In genomic region chr2:54955674-54956391, GRCh38 we compare ENCODE assay signal across 13 cellular contexts.
A peak's percentile ranks its signal among the peaks of the same experiment; 100 is the strongest.
DNase-seq lines count a peak whose midpoint lies in the region; ATAC-seq, FAIRE-seq and TF ChIP-seq lines count a peak whose summit lies in the region.
"Had no signal": no experiment of that assay in that cellular context is flagged by ENCODE, and none has a peak within 500 bp of the region (broad histone marks: within the 10 kb centered on the region; RNA-seq: fewer than 3 reads in every experiment).

No MANE protein-coding gene starts in this region.

- H3K9me3 ChIP-seq in HEK293 (ENCODE audit: control insufficient read depth, insufficient read depth, low read depth, low read length) (no peaks in the 10 kb centered on the region), lower lobe of right lung (no peaks in the 10 kb centered on the region)
- H3K9me3 ChIP-seq: stomach had no signal

- peak; percentile 47 to 60 for ATAC-seq in lower lobe of right lung
- ATAC-seq in GM21737 (IDR thresholded peaks at IDR 0.05; ENCODE audit: unreplicated experiment): no peak

- H3K36me3 ChIP-seq in HEK293 (ENCODE audit: control insufficient read depth in 2 of 2, insufficient read depth in 1 of 2, low read length in 2 of 2) (no peaks in the 10 kb centered on the region), lower lobe of right lung (no peaks in the 10 kb centered on the region)
- H3K36me3 ChIP-seq: stomach had no signal

- POLR2A ChIA-PET in HEK293 (lab: Yijun Ruan, JAX): interaction anchor here (1.0 kb wide), 1 partner anchor 564 kb away, joined by 3 read pairs; the partner anchor contains the start of gene CFAP36

- DNase-seq in COR-L47 (lab: John Stamatoyannopoulos, UW) (peak; percentile 21), amniotic epithelial cell (ENCODE audit: low read depth) (peak; percentile 16), lower lobe of right lung (no peak), D721Med (ENCODE audit: insufficient read length, low spot score) (no peak)
- no peak for DNase-seq in stimulated activated CD4-positive, alpha-beta T cell treated with anti-CD3 and anti-CD28 coated beads, Interleukin-4, amount 100 ng/mL, for 4 hours
- no peak for DNase-seq in activated naive CD4-positive, alpha-beta T cell (lab: John Stamatoyannopoulos, UW)
- DNase-seq: HFFc6, hippocampal formation, NCI-H1417 treated with DMSO at 0.1 percent for 48 hours, stomach had no signal

- intact Hi-C loops in lower lobe of right lung (cut with DNase I): no loop called here

- CTCF ChIA-PET in HEK293 (lab: Yijun Ruan, JAX): no interaction called here

- FAIRE-seq in D721Med (lab: Jason Lieb, UNC): no peak

- TF ChIP-seq CTCF in HEK293 (tag by site-specific recombination; IDR thresholded peaks at IDR 0.05): no peak
- no peak for TF ChIP-seq CTCF in lower lobe of right lung (IDR thresholded peaks at IDR 0.05)
- TF ChIP-seq CTCF in D721Med (IDR thresholded peaks at IDR 0.05; ENCODE audit: insufficient read depth, missing control alignments): no peak

- H3K4me3 ChIP-seq in HEK293 (ENCODE audit: low read depth, low read length) (no peak overlapping the region), lower lobe of right lung (no peak overlapping the region)
- H3K4me3 ChIP-seq: lung, stomach had no signal

- H3K4me1 ChIP-seq in HEK293 (ENCODE audit: control insufficient read depth, insufficient read depth, low read length) (no peaks in the 10 kb centered on the region), lower lobe of right lung (peaks cover 10% of the 10 kb centered on the region)

- no peaks in the 10 kb centered on the region for H3K27me3 ChIP-seq in lower lobe of right lung (ENCODE audit: low read depth)
- H3K27me3 ChIP-seq: stomach had no signal

- H3K27ac ChIP-seq in HEK293 (ENCODE audit: extremely low read depth, low read depth, low read length) (no peak overlapping the region), lower lobe of right lung (peak overlapping the region; percentile 60)

TF ChIP-seq in HEK293, 187 proteins besides CTCF, POLR2A, EP300 and RAD21:
- TF ChIP-seq SCRT2 (tag by site-specific recombination; IDR thresholded peaks at IDR 0.05) (0 out of 2 replicates have a peak, but pooled peaks have one; percentile 23), ZFP37 (tag by site-specific recombination; IDR thresholded peaks at IDR 0.05) (no peak), ZNF664 (tag by site-specific recombination; IDR thresholded peaks at IDR 0.05) (no peak)
TF ChIP-seq in HEK293: peak in this region for 1.

Comparison
In these comparisons a context has a peak if more than half of its experiments do, and no peak if none do; other contexts are left out.
1. DNase-seq: peak in COR-L47 (single experiment) and amniotic epithelial cell (single experiment); none in lower lobe of right lung (single experiment), stimulated activated CD4-positive, alpha-beta T cell treated with anti-CD3 and anti-CD28 coated beads, Interleukin-4, amount 100 ng/mL, for 4 hours (0 of 2), activated naive CD4-positive, alpha-beta T cell (0 of 4) and D721Med (single experiment).